8 cellular contexts compared by ENCODE assay signal in the genomic region with DNA sequence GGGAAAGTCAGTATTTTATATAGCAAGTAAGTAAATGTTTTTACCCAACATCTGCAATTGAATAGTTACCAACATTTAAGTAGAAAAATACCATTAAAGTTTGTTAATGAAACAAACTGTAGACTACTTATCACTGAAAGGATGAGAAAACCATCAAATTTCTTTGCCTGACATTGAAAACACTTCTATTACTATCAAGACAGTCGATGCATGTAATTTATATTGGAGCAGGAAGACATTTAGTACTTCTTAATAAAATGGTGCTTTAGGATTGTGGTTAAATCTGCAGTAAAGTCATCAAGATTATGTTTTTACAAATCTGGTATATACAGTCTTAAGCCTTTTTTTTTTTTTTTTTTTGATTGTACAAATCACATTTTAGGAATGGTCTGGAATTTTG. TPM values are rescaled to one million over a fixed set of nuclear protein-coding genes. Genes with fewer than 3 reads are reported as not detected.
A peak's percentile ranks its signal among the peaks of the same experiment; 100 is the strongest.
DNase-seq lines count a peak whose midpoint lies in the region; ATAC-seq and TF ChIP-seq lines count a peak whose summit lies in the region.
"Had no signal": no experiment of that assay in that cellular context is flagged by ENCODE, and none has a peak within 500 bp of the region (broad histone marks: within the 10 kb centered on the region; RNA-seq: fewer than 3 reads in every experiment).

No MANE protein-coding gene starts in this region.

- DNase-seq in HAP-1 (ENCODE audit: low spot score in 2 of 2): no peak
- DNase-seq in T-helper 17 cell: no peak
- no peak for DNase-seq in fibroblast of lung (ENCODE audit: low read depth in 2 of 2)
- DNase-seq in skeletal muscle cell (ENCODE audit: low read depth): no peak
- no peak for DNase-seq in NCI-H2081 treated with DMSO at 0.1 percent for 48 hours (lab: John Stamatoyannopoulos, UW)
- DNase-seq in activated CD8-positive, alpha-beta memory T cell treated with anti-CD3 and anti-CD28 coated beads for 24 hours: no peak
- DNase-seq: NCI-H524 had no signal

- no peaks in the 10 kb centered on the region for H3K27me3 Mint-ChIP-seq in T-helper 17 cell

- H2AFZ ChIP-seq in fibroblast of lung (ENCODE audit: low read length): no peak overlapping the region

- peak overlapping the region; percentile 89 for H3K4me2 ChIP-seq in fibroblast of lung (ENCODE audit: extremely low read depth, insufficient read depth, low read length)

- peak overlapping the region; percentile 89 for H3K27ac ChIP-seq in fibroblast of lung (ENCODE audit: insufficient read depth, low read length)

- ATAC-seq in T-helper 17 cell (no peak), HG02642 (IDR thresholded peaks at IDR 0.05; ENCODE audit: poor library complexity, unreplicated experiment) (no peak)

- in situ Hi-C loops in HAP-1 (cut with MboI; ENCODE audit: low sequenced_read_pairs): no loop called here

- H3K9ac ChIP-seq in fibroblast of lung (ENCODE audit: insufficient read depth, low read length): no peak overlapping the region

- peak overlapping the region; percentile 86 for H3K4me3 Mint-ChIP-seq in T-helper 17 cell

- peaks cover 85% of the 10 kb centered on the region for H3K79me2 ChIP-seq in fibroblast of lung (ENCODE audit: control insufficient read depth, insufficient read depth, low read length)

- H4K20me1 ChIP-seq in fibroblast of lung (ENCODE audit: control insufficient read depth, extremely low read depth, insufficient read depth, low read length): no peaks in the 10 kb centered on the region

- peaks cover 15% of the 10 kb centered on the region for H3K36me3 Mint-ChIP-seq in T-helper 17 cell (ENCODE audit: low read depth)

- no peak for TF ChIP-seq CTCF in fibroblast of lung (conservative IDR thresholded peaks at IDR 0.05 in 1 of 2, IDR thresholded peaks at IDR 0.05 in 1 of 2; ENCODE audit: low read depth in 1 of 2, low read length in 2 of 2)

- H3K36me3 ChIP-seq in HAP-1 (replicated peaks) (peaks cover 69% of the 10 kb centered on the region), fibroblast of lung (ENCODE audit: control insufficient read depth, insufficient read depth, low read length) (peaks cover 8% of the 10 kb centered on the region)

- peak overlapping the region; percentile 100 for H3K27ac Mint-ChIP-seq in T-helper 17 cell

- no peaks in the 10 kb centered on the region for H3K9me3 ChIP-seq in HAP-1
- no peaks in the 10 kb centered on the region for H3K9me3 ChIP-seq in T-helper 17 cell (ENCODE audit: control insufficient read depth, low read length, poor library complexity, severe bottlenecking)
- no peaks in the 10 kb centered on the region for H3K9me3 ChIP-seq in fibroblast of lung (ENCODE audit: control insufficient read depth, insufficient read depth, low read depth, low read length)

- H3K4me3 ChIP-seq in HAP-1: peak overlapping the region; percentile 58; the same call in 1 of the 2 replicates
- H3K4me3 ChIP-seq in fibroblast of lung (replicated peaks in 1 of 4; ENCODE audit: control extremely low read depth in 1 of 4, insufficient read depth in 1 of 4, low read depth in 3 of 4, low read length in 4 of 4): peak overlapping the region; percentile 12 to 88 (median 78)
- H3K4me3 ChIP-seq in skeletal muscle cell (ENCODE audit: low read depth, low read length): peak overlapping the region; percentile 80

- H3K27me3 ChIP-seq in HAP-1 (ENCODE audit: low read depth) (no peaks in the 10 kb centered on the region), fibroblast of lung (ENCODE audit: control insufficient read depth, insufficient read depth, low read length) (no peaks in the 10 kb centered on the region)

- H3K4me1 Mint-ChIP-seq in T-helper 17 cell: peaks cover 41% of the 10 kb centered on the region

- H3K4me1 ChIP-seq in HAP-1 (peaks cover 34% of the 10 kb centered on the region), fibroblast of lung (ENCODE audit: control insufficient read depth, extremely low read depth, insufficient read depth, low read length) (peaks cover 4% of the 10 kb centered on the region)

RNA-seq across cellular contexts. Expression of gene CHD2, which starts 13.9 kb away (rescaled TPM):
- total RNA-seq in T-helper 17 cell (100 to 1,000 TPM; 505 to 520 TPM), fibroblast of lung (77.8 and 92.5 TPM in 2 replicates)
- polyA plus RNA-seq in fibroblast of lung: 36.5 and 41.3 TPM in 2 replicates
- polyA plus RNA-seq in fibroblast of lung (2012): 29.4 and 35.1 TPM in 2 replicates
- polyA minus RNA-seq in fibroblast of lung (ENCODE audit: low replicate concordance): 33.6 and 46.0 TPM in 2 replicates
